Comparison of ENCODE assay signal across 9 cellular contexts in the genomic region with DNA sequence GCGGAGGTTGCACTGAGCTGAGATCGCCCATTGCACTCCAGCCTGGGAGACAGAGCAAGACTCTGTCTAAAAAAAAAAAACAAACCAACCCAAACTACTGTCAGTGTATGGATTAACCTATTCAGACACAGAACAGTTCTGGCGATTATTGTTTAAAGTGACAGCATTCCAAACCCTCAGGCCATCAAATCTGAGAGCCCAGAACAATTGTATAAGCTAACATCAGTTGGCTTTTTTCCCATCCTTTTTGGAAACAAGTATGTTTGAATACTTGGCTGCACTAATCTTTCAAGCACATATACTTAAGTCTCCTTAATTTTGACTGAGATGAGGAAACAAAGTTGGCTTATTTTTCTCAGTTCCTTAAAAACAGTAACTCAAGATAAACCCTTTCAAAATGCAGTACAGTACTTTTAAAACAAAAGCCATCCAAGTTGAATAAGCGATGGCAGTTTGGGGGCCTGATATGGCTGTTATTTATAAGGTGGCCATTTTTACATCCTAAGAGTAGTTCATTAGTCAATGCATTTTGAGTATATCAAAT. TPM values are rescaled to one million over a fixed set of nuclear protein-coding genes. Genes with fewer than 3 reads are reported as not detected.
A peak's percentile ranks its signal among the peaks of the same experiment; 100 is the strongest.
DNase-seq lines count a peak whose midpoint lies in the region; ATAC-seq lines count a peak whose summit lies in the region.
"Had no signal": no experiment of that assay in that cellular context is flagged by ENCODE, and none has a peak within 500 bp of the region (broad histone marks: within the 10 kb centered on the region; RNA-seq: fewer than 3 reads in every experiment).

No MANE protein-coding gene starts in this region.

- H3K9ac ChIP-seq in skeletal muscle tissue (ENCODE audit: low read depth in 1 of 3, low read length in 3 of 3), result no peak overlapping the region

- H3K27me3 ChIP-seq in skeletal muscle tissue (ENCODE audit: control insufficient read depth in 3 of 3, insufficient read depth in 3 of 3, low read length in 3 of 3), result no peaks in the 10 kb centered on the region

- peaks cover 9 to 19% (median 15%) of the 10 kb centered on the region in 3 donors for H3K4me1 ChIP-seq in skeletal muscle tissue (ENCODE audit: control insufficient read depth in 3 of 3, insufficient read depth in 3 of 3, low read length in 3 of 3)

- no peak for ATAC-seq in GM19463 (IDR thresholded peaks at IDR 0.05; ENCODE audit: unreplicated experiment)

- H3K9me3 ChIP-seq in skeletal muscle tissue (ENCODE audit: control insufficient read depth in 3 of 3, low read length in 3 of 3), result no peaks in the 10 kb centered on the region

- H3K27ac ChIP-seq in epithelial cell of prostate (peak overlapping the region; percentile 94), skeletal muscle tissue (ENCODE audit: low read depth, low read length) (peak overlapping the region; percentile 87)

- peak overlapping the region in 1 of 3 donors; percentile 87 for H3K4me3 ChIP-seq in skeletal muscle tissue (ENCODE audit: low read length in 3 of 3)

- DNase-seq in NOMO-1 (lab: John Stamatoyannopoulos, UW; ENCODE audit: unreplicated experiment in 2 of 2) (peak; percentile 37 to 86), NOMO-1 treated with dmso at 0.1 percent for 144 hours (lab: John Stamatoyannopoulos, UW; ENCODE audit: unreplicated experiment) (no peak), OCI-M1 (lab: John Stamatoyannopoulos, UW) (peak; percentile 7), epithelial cell of prostate (ENCODE audit: low read depth, low spot score) (no peak), NCI-H69 (lab: John Stamatoyannopoulos, UW) (no peak)
- no peak for DNase-seq in activated effector memory CD4-positive, alpha-beta T cell treated with Interleukin-2 at 50 U/mL for 16 hours
- DNase-seq: activated gamma-delta T cell had no signal

- peaks cover 7 to 27% (median 9%) of the 10 kb centered on the region in 3 donors for H3K36me3 ChIP-seq in skeletal muscle tissue (ENCODE audit: control insufficient read depth in 3 of 3, insufficient read depth in 3 of 3, low read length in 3 of 3)

RNA-seq across cellular contexts. Expression of a gene that starts 1.4 kb away (rescaled TPM):
- total RNA-seq in skeletal muscle tissue, result 24.5 TPM

RNA-seq across cellular contexts. Expression of a gene that starts 1.5 kb away (rescaled TPM):
- total RNA-seq in skeletal muscle tissue, result 15.7 TPM

RNA-seq across cellular contexts. Expression of a gene that starts 53.2 kb away (rescaled TPM):
- total RNA-seq in skeletal muscle tissue, result 3.1 TPM

Comparison
In these comparisons a context has a peak if more than half of its experiments do, and no peak if none do; other contexts are left out.
1. DNase-seq: peak in NOMO-1 (2 of 2) and OCI-M1 (single experiment); none in NOMO-1 treated with dmso at 0.1 percent for 144 hours (single experiment), epithelial cell of prostate (single experiment), activated effector memory CD4-positive, alpha-beta T cell treated with Interleukin-2 at 50 U/mL for 16 hours (single experiment) and NCI-H69 (single experiment).